ENCODE assay signal across 21 cellular contexts in genomic region chr12:123004287-123004686, GRCh38.
"Had no signal": no experiment of that assay in that cellular context is flagged by ENCODE, and none has a peak within 500 bp of the region (broad histone marks: within the 10 kb centered on the region; RNA-seq: fewer than 3 reads in every experiment).

No MANE protein-coding gene starts in this region.

- H3K9ac ChIP-seq: KMS-11, SK-N-SH had no signal

- H3K4me2 ChIP-seq: KMS-11, SK-N-SH had no signal

- H3K27ac ChIP-seq: KMS-11 had no signal

- ATAC-seq: HepG2 had no signal

- H3K9me3 ChIP-seq: SK-N-SH had no signal

- FAIRE-seq: HepG2, RCC 7860 had no signal

- DNase-seq: IMR-90, MV-4-11, NCI-H1048, NCI-H1105, NCI-H1417, NCI-H1436 treated with DMSO at 0.1 percent for 48 hours, NCI-H1694, NCI-H1930, NCI-H2081, NCI-H2107, NCI-H2227 treated with DMSO at 0.1 percent for 48 hours, NCI-H524 treated with DMSO at 0.1 percent for 48 hours, NCI-H69, NCI-H774, RPMI8226, SHP77, SK-N-SH, SW 1271 had no signal
